8 cellular contexts compared by ENCODE assay signal in genomic region chr7:104272767-104273384, GRCh38. TPM values are rescaled to one million over a fixed set of nuclear protein-coding genes. Genes with fewer than 3 reads are reported as not detected.
DNase-seq lines count a peak whose midpoint lies in the region; ATAC-seq and TF ChIP-seq lines count a peak whose summit lies in the region.

No MANE protein-coding gene starts in this region.

- H3K4me1 Mint-ChIP-seq in activated CD8-positive, alpha-beta T cell treated with anti-CD3 and anti-CD28 coated beads, Interleukin-2, amount 10 ng/mL, durations not matched to agents 7 days and 5 days (ENCODE audit: low read depth): no peaks in the 10 kb centered on the region
- H3K4me1 Mint-ChIP-seq in naive thymus-derived CD8-positive, alpha-beta T cell: no peaks in the 10 kb centered on the region

- in situ Hi-C loops in GM13977 (cut with MboI; ENCODE audit: low pct_unique_long_range_greater_than_20kb, low sequenced_read_pairs, unreplicated experiment): no loop called here

- no peak overlapping the region for H3K27ac Mint-ChIP-seq in activated CD8-positive, alpha-beta T cell treated with anti-CD3 and anti-CD28 coated beads, Interleukin-2, amount 10 ng/mL, durations not matched to agents 7 days and 5 days
- H3K27ac Mint-ChIP-seq in naive thymus-derived CD8-positive, alpha-beta T cell: no peak overlapping the region

- H3K27me3 ChIP-seq in AG04450 (ENCODE audit: control insufficient read depth, insufficient read depth, low read length): no peaks in the 10 kb centered on the region

- H3K27ac ChIP-seq in AG04450 (ENCODE audit: low read depth, low read length): no peak overlapping the region

- CTCF ChIA-PET in AG04450 (lab: Charles Lee): interaction anchor here (0.7 to 2.1 kb wide), 3 partner anchors 41 to 575 kb away, joined by 3 to 9 read pairs (median 4); no protein-coding TSS in a partner anchor
- CTCF ChIA-PET in activated CD8-positive, alpha-beta T cell treated with anti-CD3 and anti-CD28 coated beads, Interleukin-2, amount 10 ng/mL, durations not matched to agents 7 days and 5 days (lab: Charles Lee): no interaction called here

- no peaks in the 10 kb centered on the region for H3K36me3 Mint-ChIP-seq in activated CD8-positive, alpha-beta T cell treated with anti-CD3 and anti-CD28 coated beads, Interleukin-2, amount 10 ng/mL, durations not matched to agents 7 days and 5 days (ENCODE audit: low read depth)
- peaks cover 0 to 7% (median 0%) of the 10 kb centered on the region in 3 donors for H3K36me3 Mint-ChIP-seq in naive thymus-derived CD8-positive, alpha-beta T cell

- TF ChIP-seq CTCF in AG04450 (IDR thresholded peaks at IDR 0.05; ENCODE audit: low read depth, low read length): peak; percentile 62
- peak; percentile 65 for TF ChIP-seq CTCF in GM13977 (IDR thresholded peaks at IDR 0.05; ENCODE audit: extremely low read depth, insufficient read depth, missing control alignments)

- peaks cover 6% of the 10 kb centered on the region for H3K27me3 Mint-ChIP-seq in activated CD8-positive, alpha-beta T cell treated with anti-CD3 and anti-CD28 coated beads, Interleukin-2, amount 10 ng/mL, durations not matched to agents 7 days and 5 days (ENCODE audit: low read depth)
- H3K27me3 Mint-ChIP-seq in naive thymus-derived CD8-positive, alpha-beta T cell: peaks cover 14 to 52% (median 26%) of the 10 kb centered on the region in 5 donors

- peaks cover 3% of the 10 kb centered on the region; the same call in 1 of the 2 replicates for H3K9me3 ChIP-seq in AG04450 (ENCODE audit: control insufficient read depth, insufficient read depth, low read length)

- H3K4me3 Mint-ChIP-seq in activated CD8-positive, alpha-beta T cell treated with anti-CD3 and anti-CD28 coated beads, Interleukin-2, amount 10 ng/mL, durations not matched to agents 7 days and 5 days: no peak overlapping the region
- H3K4me3 Mint-ChIP-seq in naive thymus-derived CD8-positive, alpha-beta T cell: no peak overlapping the region

- no peak for ATAC-seq in activated CD8-positive, alpha-beta T cell treated with anti-CD3 and anti-CD28 coated beads, Interleukin-2, amount 10 ng/mL, durations not matched to agents 7 days and 5 days
- no peak for ATAC-seq in GM19351 (IDR thresholded peaks at IDR 0.05; ENCODE audit: unreplicated experiment)
- no peak for ATAC-seq in naive thymus-derived CD8-positive, alpha-beta T cell

- H3K4me3 ChIP-seq in AG04450 (ENCODE audit: low read depth, low read length): no peak overlapping the region

- no peaks in the 10 kb centered on the region for H3K9me3 Mint-ChIP-seq in activated CD8-positive, alpha-beta T cell treated with anti-CD3 and anti-CD28 coated beads, Interleukin-2, amount 10 ng/mL, durations not matched to agents 7 days and 5 days (ENCODE audit: insufficient read depth)
- H3K9me3 Mint-ChIP-seq in naive thymus-derived CD8-positive, alpha-beta T cell: peaks cover 0 to 21% (median 10%) of the 10 kb centered on the region in 9 donors

- DNase-seq in AG04450 (ENCODE audit: low read depth, low spot score) (peak; percentile 7), GM13977 (ENCODE audit: low spot score) (peak; percentile 27), NCI-H128 (lab: John Stamatoyannopoulos, UW; ENCODE audit: unreplicated experiment) (peak; percentile 29), left kidney (ENCODE audit: low read depth, low spot score) (peak; percentile 38)
- DNase-seq in activated CD8-positive, alpha-beta T cell treated with anti-CD3 and anti-CD28 coated beads, Interleukin-2, amount 10 ng/mL, durations not matched to agents 7 days and 5 days: peak; percentile 21
- DNase-seq in activated CD8-positive, alpha-beta memory T cell treated with anti-CD3 and anti-CD28 coated beads, Interleukin-2, amount 50 U/mL, for 4 hours: no peak
- DNase-seq in naive thymus-derived CD8-positive, alpha-beta T cell: no peak

- POLR2A ChIA-PET in AG04450 (lab: Yijun Ruan, JAX): no interaction called here
- POLR2A ChIA-PET in activated CD8-positive, alpha-beta T cell treated with anti-CD3 and anti-CD28 coated beads, Interleukin-2, amount 10 ng/mL, durations not matched to agents 7 days and 5 days (lab: Charles Lee): no interaction called here
- POLR2A ChIA-PET in naive thymus-derived CD8-positive, alpha-beta T cell (lab: Charles Lee): no interaction called here

RNA-seq across cellular contexts. Expression of gene LHFPL3, which starts 55.5 kb away (rescaled TPM):
- not detected in 2 replicates for polyA plus RNA-seq in AG04450 (2011; rRNA removed)
- not detected in 2 replicates for polyA minus RNA-seq in AG04450 (2011; rRNA and poly(A)+ RNA removed)
- not detected for total RNA-seq in activated CD8-positive, alpha-beta T cell treated with anti-CD3 and anti-CD28 coated beads, Interleukin-2, amount 10 ng/mL, durations not matched to agents 7 days and 5 days
- total RNA-seq in naive thymus-derived CD8-positive, alpha-beta T cell: not detected
- polyA plus RNA-seq in naive thymus-derived CD8-positive, alpha-beta T cell: not detected

Comparison
In these comparisons a context has a peak if more than half of its experiments do, and no peak if none do; other contexts are left out.
1. DNase-seq: peak in AG04450 (single experiment), GM13977 (single experiment), NCI-H128 (single experiment), activated CD8-positive, alpha-beta T cell treated with anti-CD3 and anti-CD28 coated beads, Interleukin-2, amount 10 ng/mL, durations not matched to agents 7 days and 5 days (single experiment) and left kidney (single experiment); none in activated CD8-positive, alpha-beta memory T cell treated with anti-CD3 and anti-CD28 coated beads, Interleukin-2, amount 50 U/mL, for 4 hours (single experiment) and naive thymus-derived CD8-positive, alpha-beta T cell (0 of 10).